1 cellular context compared by ENCODE assay signal in genomic region chr22:49838771-49839717, GRCh38.
A peak's percentile ranks its signal among the peaks of the same experiment; 100 is the strongest.
TF ChIP-seq lines count a peak whose summit lies in the region.

No MANE protein-coding gene starts in this region.

TF ChIP-seq in GM12878, 131 proteins besides CTCF, POLR2A, EP300 and RAD21 (continued from another document):
- peak; percentile 53 for TF ChIP-seq BCL3 (IDR thresholded peaks at IDR 0.05; ENCODE audit: borderline replicate concordance, insufficient read depth, low read depth, low read length, poor library complexity, severe bottlenecking)
- 0 out of 2 replicates have a peak, but pooled peaks have one; percentile 14 for TF ChIP-seq MTA2 (IDR thresholded peaks at IDR 0.05; ENCODE audit: low read depth)
- TF ChIP-seq PKNOX1 (IDR thresholded peaks at IDR 0.05): no peak
- peak; percentile 15 for TF ChIP-seq MEF2B (IDR thresholded peaks at IDR 0.05; ENCODE audit: partially characterized antibody, poor library complexity, severe bottlenecking)
- no peak for TF ChIP-seq CEBPB (IDR thresholded peaks at IDR 0.05; ENCODE audit: borderline replicate concordance in 1 of 2, low read depth in 2 of 2, low read length in 2 of 2)
- TF ChIP-seq MYC (IDR thresholded peaks at IDR 0.05; ENCODE audit: insufficient read depth, insufficient read length, insufficient replicate concordance, low read length, severe bottlenecking): no peak
- TF ChIP-seq RELA (IDR thresholded peaks at IDR 0.05; ENCODE audit: borderline replicate concordance, partially characterized antibody): peak; percentile 10
- peak in 1 of 2 experiments; percentile 47; a peak in 1 of 3 replicates for TF ChIP-seq EGR1 (IDR thresholded peaks at IDR 0.05; ENCODE audit: borderline replicate concordance in 1 of 2, low read depth in 2 of 2, low read length in 2 of 2)
- TF ChIP-seq ATF7 (IDR thresholded peaks at IDR 0.05; ENCODE audit: low read depth): 0 out of 2 replicates have a peak, but pooled peaks have one; percentile 25
- TF ChIP-seq GATAD2B (conservative IDR thresholded peaks at IDR 0.05; ENCODE audit: low read depth): 0 out of 2 replicates have a peak, but pooled peaks have one; percentile 47
